In genomic region chr2:98924038-98924437, GRCh38 we compare ENCODE assay signal across 26 cellular contexts. TPM values are rescaled to one million over a fixed set of nuclear protein-coding genes. Genes with fewer than 3 reads are reported as not detected.
"Had no signal": no experiment of that assay in that cellular context is flagged by ENCODE, and none has a peak within 500 bp of the region (broad histone marks: within the 10 kb centered on the region; RNA-seq: fewer than 3 reads in every experiment).

No MANE protein-coding gene starts in this region.

- H3K27ac ChIP-seq: adrenal gland, breast epithelium, SK-N-MC, VCaP had no signal

- DNase-seq: activated CD4-positive, alpha-beta memory T cell treated with anti-CD3 and anti-CD28 coated beads for 36 hours; activated CD4-positive, alpha-beta T cell treated with anti-CD3 and anti-CD28 coated beads, Interleukin-2, amount 10 ng/mL, durations not matched to agents 7 days and 5 days; activated CD4-positive, CD25-positive, alpha-beta regulatory T cell; activated CD8-positive, alpha-beta memory T cell treated with anti-CD3 and anti-CD28 coated beads for 24 hours; activated gamma-delta T cell; activated naive CD4-positive, alpha-beta T cell treated with anti-CD3 and anti-CD28 coated beads for 36 hours; activated T-cell treated with anti-CD3 and anti-CD28 coated beads for 4 hours; activated T-cell treated with anti-CD3 and anti-CD28 coated beads, Interleukin-2, amount 50 U/mL, for 48 hours; adrenal gland; aorta; central memory CD4-positive, alpha-beta T cell; KG1; MV-4-11; NCI-H1092 treated with DMSO at 0.1 percent for 48 hours; NCI-H1417 treated with DMSO at 0.1 percent for 48 hours; NCI-H1694; NCI-H2029; NCI-H510A treated with DMSO at 0.1 percent for 48 hours; NCI-H748 treated with DMSO at 0.1 percent for 48 hours; RPMI8226; T-cell had no signal

RNA-seq across cellular contexts. Expression of gene CRACDL, which starts 12.0 kb away (rescaled TPM):
- total RNA-seq: LHCN-M2, M059J had no signal
